Comparison of ENCODE assay signal across 8 cellular contexts in the genomic region with DNA sequence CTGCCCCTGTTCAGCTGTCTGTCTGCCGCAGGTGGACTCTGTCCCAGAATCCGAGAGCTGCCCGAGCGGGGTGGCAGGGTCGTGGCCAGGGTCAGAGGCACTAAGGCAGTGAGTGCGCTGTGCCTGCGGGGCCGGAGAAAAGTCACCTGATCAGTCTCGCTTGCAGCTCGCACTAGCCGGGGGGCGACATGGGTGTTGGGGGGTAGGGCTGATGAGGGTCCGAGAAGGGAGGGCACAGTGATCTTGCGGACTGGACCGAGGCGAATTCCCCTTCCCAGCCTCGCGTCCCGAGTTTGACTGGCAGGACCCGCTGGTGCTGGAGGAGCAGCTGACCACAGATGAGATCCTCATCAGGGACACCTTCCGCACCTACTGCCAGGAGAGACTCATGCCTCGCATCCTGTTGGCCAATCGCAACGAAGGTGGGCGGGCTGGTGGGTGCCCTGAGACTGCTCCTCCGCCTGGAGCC. TPM values are rescaled to one million over a fixed set of nuclear protein-coding genes. Genes with fewer than 3 reads are reported as not detected.
A peak's percentile ranks its signal among the peaks of the same experiment; 100 is the strongest.
DNase-seq lines count a peak whose midpoint lies in the region; ATAC-seq and TF ChIP-seq lines count a peak whose summit lies in the region.

No MANE protein-coding gene starts in this region.

- H3K36me3 Mint-ChIP-seq in MCF 10A (ENCODE audit: insufficient read depth, unreplicated experiment): peaks cover 23% of the 10 kb centered on the region
- peaks cover 6% of the 10 kb centered on the region for H3K36me3 Mint-ChIP-seq in mesothelial cell of epicardium

- POLR2A ChIA-PET in MCF 10A (lab: Yijun Ruan, JAX): interaction anchor here (0.6 to 2.3 kb wide), 18 partner anchors 9 to 281 kb away, joined by 3 to 37 read pairs (median 4); a partner anchor contains a TSS

- CTCF ChIA-PET in MCF 10A (lab: Yijun Ruan, JAX): interaction anchor here (0.7 to 2.3 kb wide), 3 partner anchors 74 to 140 kb away, joined by 3 to 11 read pairs (median 3); a partner anchor contains a TSS

- DNase-seq in MCF 10A (ENCODE audit: unreplicated experiment) (no peak), mesothelial cell of epicardium (ENCODE audit: low spot score in 2 of 2, unreplicated experiment in 2 of 2) (no peak), DMS79 treated with DMSO at 0.1 percent for 48 hours (lab: John Stamatoyannopoulos, UW) (no peak), NCI-H146 treated with DMSO at 0.1 percent for 48 hours (lab: John Stamatoyannopoulos, UW; ENCODE audit: unreplicated experiment) (no peak), AG08396 (ENCODE audit: low spot score) (no peak), MV-4-11 (lab: John Stamatoyannopoulos, UW) (no peak)

- intact Hi-C loops in MCF 10A (cut with micrococcal nuclease): no loop called here

- H3K27ac ChIP-seq in 22Rv1: peak overlapping the region; percentile 56

- peak overlapping the region; percentile 99 for H3K4me3 Mint-ChIP-seq in MCF 10A (ENCODE audit: unreplicated experiment)
- peak overlapping the region; percentile 91 for H3K4me3 Mint-ChIP-seq in mesothelial cell of epicardium

- H3K9me3 Mint-ChIP-seq in MCF 10A (ENCODE audit: unreplicated experiment): no peaks in the 10 kb centered on the region
- no peaks in the 10 kb centered on the region for H3K9me3 Mint-ChIP-seq in mesothelial cell of epicardium

- TSS peak; percentile 55 for BruUV-seq in MCF 10A (replicated peaks; lab: Mats Ljungman, UMichigan)

- TF ChIP-seq CTCF in 22Rv1 (IDR thresholded peaks at IDR 0.05) (no peak), MCF 10A (IDR thresholded peaks at IDR 0.05; ENCODE audit: unreplicated experiment) (no peak), mesothelial cell of epicardium (IDR thresholded peaks at IDR 0.05; ENCODE audit: unreplicated experiment) (no peak)

- H3K27me3 Mint-ChIP-seq in MCF 10A (ENCODE audit: insufficient read depth, unreplicated experiment) (no peaks in the 10 kb centered on the region), mesothelial cell of epicardium (ENCODE audit: low read depth) (peaks cover 14% of the 10 kb centered on the region)

- peak; percentile 10 for ATAC-seq in HG03354 (IDR thresholded peaks at IDR 0.05; ENCODE audit: poor library complexity, severe bottlenecking, unreplicated experiment)

- H3K4me1 Mint-ChIP-seq in MCF 10A (ENCODE audit: insufficient read depth, unreplicated experiment): peaks cover 16% of the 10 kb centered on the region
- peaks cover 19% of the 10 kb centered on the region for H3K4me1 Mint-ChIP-seq in mesothelial cell of epicardium

- peak overlapping the region; percentile 69 for H3K27ac Mint-ChIP-seq in MCF 10A (ENCODE audit: low read depth, unreplicated experiment)
- peak overlapping the region; percentile 25 for H3K27ac Mint-ChIP-seq in mesothelial cell of epicardium

RNA-seq across cellular contexts. Expression of a gene that starts 0.6 kb away (rescaled TPM):
- total RNA-seq in MCF 10A (2022) (22.9 and 38.0 TPM in 2 replicates), mesothelial cell of epicardium (29.7 to 31.5 TPM (median 30.2 TPM) in 3 replicates)

RNA-seq across cellular contexts. Expression of a gene that starts 4.6 kb away (rescaled TPM):
- total RNA-seq in MCF 10A (2022): not detected in 2 replicates
- total RNA-seq in mesothelial cell of epicardium: 0.13 TPM in 1 of 3 replicates, not detected in the others

RNA-seq across cellular contexts. Expression of a gene that starts 10.3 kb away (rescaled TPM):
- total RNA-seq in MCF 10A (2022) (26.7 and 28.7 TPM in 2 replicates), mesothelial cell of epicardium (20.4 to 23.6 TPM (median 23.5 TPM) in 3 replicates)

RNA-seq across cellular contexts. Expression of a gene that starts 27.5 kb away (rescaled TPM):
- total RNA-seq in MCF 10A (2022) (0.83 and 0.91 TPM in 2 replicates), mesothelial cell of epicardium (0.86 to 0.98 TPM (median 0.97 TPM) in 3 replicates)

RNA-seq across cellular contexts. Expression of a gene that starts 41.9 kb away (rescaled TPM):
- total RNA-seq in MCF 10A (2022) (78.6 and 107 TPM in 2 replicates), mesothelial cell of epicardium (54.5 to 58.4 TPM (median 58.3 TPM) in 3 replicates)
